28 cellular contexts compared by ENCODE assay signal in genomic region chr1:29269356-29269755, GRCh38. TPM values are rescaled to one million over a fixed set of nuclear protein-coding genes. Genes with fewer than 3 reads are reported as not detected.
A peak's percentile ranks its signal among the peaks of the same experiment; 100 is the strongest.
DNase-seq lines count a peak whose midpoint lies in the region; ATAC-seq, FAIRE-seq and TF ChIP-seq lines count a peak whose summit lies in the region.
"Had no signal": no experiment of that assay in that cellular context is flagged by ENCODE, and none has a peak within 500 bp of the region (broad histone marks: within the 10 kb centered on the region; RNA-seq: fewer than 3 reads in every experiment).

No MANE protein-coding gene starts in this region.

- TF ChIP-seq CTCF in omental fat pad (IDR thresholded peaks at IDR 0.05) (no peak), body of pancreas (IDR thresholded peaks at IDR 0.05) (no peak)

- 88 to 91% methylated on average over 7 to 8 of the region's 8 CpGs for WGBS in body of pancreas, 2 donors

- peaks cover 16% of the 10 kb centered on the region for H3K4me1 ChIP-seq in body of pancreas

- DNase-seq in activated effector memory CD4-positive, alpha-beta T cell treated with anti-CD3 and anti-CD28 coated beads, Interleukin-2, amount 50 U/mL, for 16 hours = peak; percentile 45
- DNase-seq in activated effector memory CD4-positive, alpha-beta T cell treated with Interleukin-2 at 50 U/mL for 16 hours = no peak
- DNase-seq in pons (ENCODE audit: low spot score) = peak; percentile 91
- DNase-seq in omental fat pad (ENCODE audit: low spot score) = no peak
- DNase-seq in body of pancreas = no peak
- no peak for DNase-seq in HTR-8/SVneo (ENCODE audit: insufficient read length, low spot score)
- DNase-seq: 8988T; activated CD4-positive, alpha-beta T cell treated with anti-CD3 and anti-CD28 coated beads for 36 hours; activated CD8-positive, alpha-beta memory T cell treated with anti-CD3 and anti-CD28 coated beads for 24 hours; CD4-positive, alpha-beta memory T cell; effector memory CD8-positive, alpha-beta T cell; foreskin keratinocyte; immature natural killer cell; left lung; natural killer cell; NCI-H510A; PC-9; stimulated activated CD4-positive, alpha-beta T cell treated with anti-CD3 and anti-CD28 coated beads, Interleukin-4, amount 100 ng/mL, for 24 hours; testis had no signal

- H3K4me3 ChIP-seq in body of pancreas = no peak overlapping the region
- H3K4me3 ChIP-seq: GM12878, GM23338, hepatocyte, left lung, pancreas, PC-9, testis had no signal

- FAIRE-seq in HTR-8/SVneo (lab: Jason Lieb, UNC) = no peak
- FAIRE-seq: GM12878, pancreas had no signal

- intact Hi-C loops in body of pancreas (cut with DNase I) = no loop called here

- ATAC-seq in omental fat pad (ENCODE audit: low FRiP score) = no peak
- no peak for ATAC-seq in body of pancreas
- ATAC-seq in GM21526 (IDR thresholded peaks at IDR 0.05; ENCODE audit: low FRiP score, unreplicated experiment) = no peak
- ATAC-seq: effector memory CD8-positive, alpha-beta T cell; foreskin keratinocyte; GM12878; GM23338; left lung; natural killer cell; pancreas; right cardiac atrium; Right ventricle myocardium inferior had no signal

- TF ChIP-seq POLR2A in body of pancreas (IDR thresholded peaks at IDR 0.05) = no peak

- H3K9me3 ChIP-seq in body of pancreas = no peaks in the 10 kb centered on the region
- H3K9me3 ChIP-seq: left lung, pancreas, testis had no signal

- no peaks in the 10 kb centered on the region for H3K36me3 ChIP-seq in body of pancreas (replicated peaks in 1 of 2; ENCODE audit: insufficient read depth in 1 of 2, low read depth in 2 of 2)
- H3K36me3 ChIP-seq: left lung, pancreas had no signal

- H3K27ac ChIP-seq in layer of hippocampus (ENCODE audit: low read depth, low read length) (peak overlapping the region; percentile 32), body of pancreas (no peak overlapping the region)
- H3K27ac ChIP-seq: foreskin keratinocyte, hepatocyte, HL-60, left lung, pancreas, PC-9, testis had no signal

- H3K27me3 ChIP-seq in layer of hippocampus (ENCODE audit: control insufficient read depth, insufficient read depth, low read length) (no peaks in the 10 kb centered on the region), body of pancreas (no peaks in the 10 kb centered on the region)
- H3K27me3 ChIP-seq: foreskin keratinocyte, hepatocyte, pancreas, testis had no signal

RNA-seq across cellular contexts. Expression of gene PTPRU, which starts 33.0 kb away (rescaled TPM):
- total RNA-seq in omental fat pad = 10 to 100 TPM; 12.3 to 19.9 (median 15.9) TPM
- total RNA-seq in body of pancreas = 10 to 100 TPM; 24.1 to 40.2 TPM

RNA-seq across cellular contexts. Expression of gene MECR, which starts 38.6 kb away (rescaled TPM):
- total RNA-seq in omental fat pad (10 to 100 TPM; 18.0 to 29.4 (median 20.8) TPM), body of pancreas (10 to 100 TPM; 10.6 to 30.7 TPM)

Comparison
In these comparisons a context has a peak if more than half of its experiments do, and no peak if none do; other contexts are left out.
1. DNase-seq: peak in activated effector memory CD4-positive, alpha-beta T cell treated with anti-CD3 and anti-CD28 coated beads, Interleukin-2, amount 50 U/mL, for 16 hours (single experiment) and pons (single experiment); none in activated effector memory CD4-positive, alpha-beta T cell treated with Interleukin-2 at 50 U/mL for 16 hours (single experiment), omental fat pad (single experiment), body of pancreas (0 of 4) and HTR-8/SVneo (single experiment).